Comparison of ENCODE assay signal across 16 cellular contexts in genomic region chr5:142547445-142548374, GRCh38.
DNase-seq lines count a peak whose midpoint lies in the region; ATAC-seq, FAIRE-seq and TF ChIP-seq lines count a peak whose summit lies in the region.
"Had no signal": no experiment of that assay in that cellular context is flagged by ENCODE, and none has a peak within 500 bp of the region (broad histone marks: within the 10 kb centered on the region; RNA-seq: fewer than 3 reads in every experiment).

No MANE protein-coding gene starts in this region.

- no peaks in the 10 kb centered on the region for H3K9me1 ChIP-seq in K562 (ENCODE audit: control insufficient read depth, insufficient read depth, low read length)

- CTCF ChIA-PET in PC-9 (lab: Charles Lee): no interaction called here
- CTCF ChIA-PET in K562 (lab: Yijun Ruan, JAX; ENCODE audit: low intra/inter-chr PET ratio): interaction anchor here (0.6 to 5.0 kb wide), 4 partner anchors 230 to 395 kb away, joined by 4 to 72 read pairs (median 5); no protein-coding TSS in a partner anchor

- H3K79me2 ChIP-seq in PC-9 (ENCODE audit: low read depth): no peaks in the 10 kb centered on the region
- H3K79me2 ChIP-seq in K562 (ENCODE audit: control insufficient read depth, insufficient read depth, low read length): no peaks in the 10 kb centered on the region

- ATAC-seq in K562: no peak
- no peak for ATAC-seq in GM19463 (IDR thresholded peaks at IDR 0.05; ENCODE audit: unreplicated experiment)
- ATAC-seq in GM21447 (IDR thresholded peaks at IDR 0.05; ENCODE audit: unreplicated experiment): no peak

- intact Hi-C loops in PC-9 (cut with micrococcal nuclease; ENCODE audit: unreplicated experiment) (loop anchor here (1.0 to 5.0 kb wide), 7 partner anchors 35 to 557 kb away; no protein-coding TSS in a partner anchor), K562 (cut with micrococcal nuclease) (loop anchor here (1.0 to 10.0 kb wide), 4 partner anchors 103 to 395 kb away; partner anchors contain the start of gene SPRY4)

- H3K9me3 ChIP-seq in PC-9 (ENCODE audit: insufficient read depth, low read depth) (no peaks in the 10 kb centered on the region), K562 (replicated peaks; ENCODE audit: control insufficient read depth, insufficient read depth, low read depth, low read length) (no peaks in the 10 kb centered on the region)
- H3K9me3 ChIP-seq: body of pancreas, mucosa of descending colon, transverse colon had no signal

- peak; percentile 7 for DNase-seq in NCI-H2029 (lab: John Stamatoyannopoulos, UW)
- no peak for DNase-seq in NCI-H2029 treated with DMSO at 0.1 percent for 48 hours (lab: John Stamatoyannopoulos, UW)
- DNase-seq in PC-9: no peak
- no peak for DNase-seq in K562 (ENCODE audit: extremely low read depth in 1 of 4, low spot score in 3 of 4)
- no peak for DNase-seq in T-helper 1 cell
- no peak for DNase-seq in kidney glomerular epithelial cell (lab: John Stamatoyannopoulos, UW)
- DNase-seq: activated CD8-positive, alpha-beta memory T cell treated with anti-CD3 and anti-CD28 coated beads, Interleukin-2, amount 10 ng/mL, durations not matched to agents 7 days and 5 days; CD8-positive, alpha-beta T cell; T-helper 17 cell had no signal

- TF ChIP-seq POLR2A in K562 (conservative IDR thresholded peaks at IDR 0.05): no peak

- no peaks in the 10 kb centered on the region for H3K9me2 ChIP-seq in PC-9 (ENCODE audit: insufficient read depth)

- H3K4me1 ChIP-seq in PC-9 (replicated peaks; ENCODE audit: insufficient read depth): peaks cover 43% of the 10 kb centered on the region
- H3K4me1 ChIP-seq in K562 (replicated peaks in 1 of 2; ENCODE audit: control insufficient read depth in 2 of 2, insufficient read depth in 2 of 2, low read length in 2 of 2): peaks cover 3 to 6% of the 10 kb centered on the region in 2 experiments; a peak in 3 of 5 replicates
- H3K4me1 ChIP-seq: body of pancreas had no signal

- TF ChIP-seq CTCF in PC-9 (conservative IDR thresholded peaks at IDR 0.05): no peak
- no peak for TF ChIP-seq CTCF in K562 (IDR thresholded peaks at IDR 0.05 in 2 of 3, conservative IDR thresholded peaks at IDR 0.05 in 1 of 3; ENCODE audit: insufficient read depth in 2 of 3, low read depth in 1 of 3, low read length in 3 of 3)

- H2AFZ ChIP-seq in PC-9: no peak overlapping the region
- no peak overlapping the region for H2AFZ ChIP-seq in K562 (ENCODE audit: low read depth, low read length)

- no peak overlapping the region for H3K4me2 ChIP-seq in PC-9
- no peak overlapping the region for H3K4me2 ChIP-seq in K562 (ENCODE audit: insufficient read depth, low read length)

- H3K36me3 ChIP-seq in PC-9 (ENCODE audit: low read depth): no peaks in the 10 kb centered on the region
- H3K36me3 ChIP-seq in K562 (ENCODE audit: control insufficient read depth, insufficient read depth, low read length): no peaks in the 10 kb centered on the region
- H3K36me3 ChIP-seq: transverse colon had no signal

- POLR2A ChIA-PET in PC-9 (lab: Charles Lee; ENCODE audit: unreplicated experiment): no interaction called here
- POLR2A ChIA-PET in K562 (lab: Yijun Ruan, JAX): interaction anchor here (0.7 kb wide), 1 partner anchor 618 kb away, joined by 3 read pairs; no protein-coding TSS in a partner anchor

- no TSS peak for BruUV-seq in PC-9 (replicated peaks; lab: Mats Ljungman, UMichigan)
- BruUV-seq in K562 (replicated peaks; lab: Mats Ljungman, UMichigan): no TSS peak

- no peak for TF ChIP-seq RAD21 in K562 (CRISPR knock-in tag; conservative IDR thresholded peaks at IDR 0.05 in 1 of 2, IDR thresholded peaks at IDR 0.05 in 1 of 2)

- H3F3A ChIP-seq in PC-9 (ENCODE audit: insufficient read depth, low read depth): no peaks in the 10 kb centered on the region; the same call in 1 of the 2 replicates

- TF ChIP-seq EP300 in K562 (IDR thresholded peaks at IDR 0.05; ENCODE audit: low read length): no peak

- in situ Hi-C loops in K562 (cut with MboI): no loop called here

- no peak for FAIRE-seq in K562 (lab: Jason Lieb, UNC)

- no peaks in the 10 kb centered on the region for H4K20me1 ChIP-seq in PC-9 (ENCODE audit: insufficient read depth)
- no peaks in the 10 kb centered on the region for H4K20me1 ChIP-seq in K562 (replicated peaks; ENCODE audit: control insufficient read depth, insufficient read depth, low read length)

- 25% methylated on average over 9 of the region's 9 CpGs for WGBS in K562 (ENCODE audit: insufficient coverage, low coverage, missing lambda C conversion rate)

- H3K9ac ChIP-seq in K562 (ENCODE audit: insufficient read depth in 1 of 2, low read depth in 2 of 2, low read length in 2 of 2): no peak overlapping the region

- no peaks in the 10 kb centered on the region for H3K27me3 ChIP-seq in PC-9 (ENCODE audit: insufficient read depth, low read depth)
- peaks cover 0 to 22% of the 10 kb centered on the region in 2 experiments; a peak in 3 of 5 replicates for H3K27me3 ChIP-seq in K562 (ENCODE audit: control insufficient read depth in 2 of 2, insufficient read depth in 2 of 2, low read length in 2 of 2)
- H3K27me3 ChIP-seq: body of pancreas had no signal

- H3K4me3 ChIP-seq in PC-9 (no peak overlapping the region), K562 (no peak overlapping the region)
- H3K4me3 ChIP-seq: body of pancreas, lung, mucosa of descending colon, SK-N-MC, transverse colon had no signal

- H3K27ac ChIP-seq in PC-9 (peak overlapping the region; percentile 48; the same call in 1 of the 2 replicates), K562 (ENCODE audit: extremely low read depth, low read depth, low read length) (no peak overlapping the region)
- H3K27ac ChIP-seq: body of pancreas, SK-N-MC, transverse colon had no signal

TF ChIP-seq in K562, 482 proteins besides CTCF, POLR2A, EP300 and RAD21:
- TF ChIP-seq RBM14 (IDR thresholded peaks at IDR 0.05; ENCODE audit: borderline replicate concordance, insufficient read depth, low read depth, low read length): no peak
- peak; percentile 82 for TF ChIP-seq ATF3 (IDR thresholded peaks at IDR 0.05)
- no peak for TF ChIP-seq ATF3 (CRISPR knock-in tag; conservative IDR thresholded peaks at IDR 0.05)
- no peak for TF ChIP-seq TAF7 (tag; IDR thresholded peaks at IDR 0.05)
- peak; percentile 57 for TF ChIP-seq CEBPB (tag; IDR thresholded peaks at IDR 0.05)
- TF ChIP-seq MYC (IDR thresholded peaks at IDR 0.05; ENCODE audit: low read depth, low read length): no peak
- TF ChIP-seq MYC (CRISPR knock-in tag; IDR thresholded peaks at IDR 0.05; ENCODE audit: borderline replicate concordance, low read depth): no peak
- no peak for TF ChIP-seq NR2C2 (CRISPR knock-in tag; IDR thresholded peaks at IDR 0.05)
- 0 out of 2 replicates have a peak, but pooled peaks have one; percentile 13 for TF ChIP-seq NR2C2 (tag; IDR thresholded peaks at IDR 0.05)
- TF ChIP-seq ATF2 (CRISPR knock-in tag; IDR thresholded peaks at IDR 0.05): no peak
- no peak for TF ChIP-seq CEBPG (CRISPR knock-in tag; IDR thresholded peaks at IDR 0.05)
- peak; percentile 49 to 85; a peak in 2 of 4 replicates for TF ChIP-seq CEBPG (tag; conservative IDR thresholded peaks at IDR 0.05 in 1 of 2, IDR thresholded peaks at IDR 0.05 in 1 of 2)
- TF ChIP-seq POLR3G (IDR thresholded peaks at IDR 0.05; ENCODE audit: extremely low read depth, insufficient read length, insufficient replicate concordance): no peak
- TF ChIP-seq ELF1 (tag; IDR thresholded peaks at IDR 0.05): no peak
- no peak for TF ChIP-seq XRCC3 (IDR thresholded peaks at IDR 0.05)
- no peak for TF ChIP-seq ZNF347 (CRISPR knock-in tag; IDR thresholded peaks at IDR 0.05; ENCODE audit: low read depth)
- no peak for TF ChIP-seq TSC22D4 (tag; IDR thresholded peaks at IDR 0.05)
- peak; percentile 61 for TF ChIP-seq ZNF384 (IDR thresholded peaks at IDR 0.05; ENCODE audit: low read depth, low read length)
- TF ChIP-seq CLOCK (CRISPR knock-in tag; IDR thresholded peaks at IDR 0.05; ENCODE audit: borderline replicate concordance): no peak
